In genomic region chr17:31327534-31328526, GRCh38 we compare ENCODE assay signal across 14 cellular contexts. TPM values are rescaled to one million over a fixed set of nuclear protein-coding genes. Genes with fewer than 3 reads are reported as not detected.
DNase-seq lines count a peak whose midpoint lies in the region; ATAC-seq and TF ChIP-seq lines count a peak whose summit lies in the region.
"Had no signal": no experiment of that assay in that cellular context is flagged by ENCODE, and none has a peak within 500 bp of the region (broad histone marks: within the 10 kb centered on the region; RNA-seq: fewer than 3 reads in every experiment).

No MANE protein-coding gene starts in this region.

- H3K36me3 ChIP-seq in BJ (ENCODE audit: control insufficient read depth, insufficient read depth, low read length) (no peaks in the 10 kb centered on the region), suprapubic skin (peaks cover 27% of the 10 kb centered on the region)

- DNase-seq in BJ (ENCODE audit: low read depth) = peak; percentile 51
- DNase-seq in M059J (ENCODE audit: low read depth) = peak; percentile 91
- no peak for DNase-seq in chondrocyte (ENCODE audit: low spot score)
- peak; percentile 66 for DNase-seq in myocyte (ENCODE audit: low read depth)
- no peak for DNase-seq in HEK293T (ENCODE audit: extremely low spot score)
- no peak for DNase-seq in suprapubic skin (ENCODE audit: low spot score in 2 of 2)
- DNase-seq: DMS 273 treated with DMSO at 0.1 percent for 48 hours; stimulated activated CD4-positive, alpha-beta T cell treated with anti-CD3 and anti-CD28 coated beads, Interleukin-4, amount 100 ng/mL, for 1 hour; T-helper 9 cell had no signal

- H3K4me3 ChIP-seq in BJ (ENCODE audit: low read depth, low read length) (no peak overlapping the region), suprapubic skin (no peak overlapping the region)
- H3K4me3 ChIP-seq: thoracic aorta had no signal

- TF ChIP-seq CTCF in BJ (IDR thresholded peaks at IDR 0.05; ENCODE audit: insufficient read depth, low read depth, low read length) (no peak), chondrocyte (IDR thresholded peaks at IDR 0.05) (no peak), suprapubic skin (IDR thresholded peaks at IDR 0.05) (no peak)

- peak overlapping the region; percentile 88 for H3K27ac Mint-ChIP-seq in chondrocyte (ENCODE audit: unreplicated experiment)
- H3K27ac Mint-ChIP-seq: dendritic cell treated with granulocyte-macrophage colony-stimulating factor and Interleukin-4, amounts not matched to agents 40 ng/mL and 50 ng/mL, for 4 days had no signal

- no peak for TF ChIP-seq EP300 in suprapubic skin (IDR thresholded peaks at IDR 0.05)

- CTCF ChIA-PET in BJ (lab: Yijun Ruan, JAX) (no interaction called here), HEK293T (lab: Yijun Ruan, JAX) (no interaction called here)

- WGBS in suprapubic skin = 94% methylated on average over 12 of the region's 12 CpGs

- H3K4me1 Mint-ChIP-seq in chondrocyte (ENCODE audit: low read depth) = peaks cover 23% of the 10 kb centered on the region

- H3K36me3 Mint-ChIP-seq in chondrocyte (ENCODE audit: low read depth) = peaks cover 6% of the 10 kb centered on the region

- no peak for ATAC-seq in HG03354 (IDR thresholded peaks at IDR 0.05; ENCODE audit: poor library complexity, severe bottlenecking, unreplicated experiment)
- ATAC-seq in GM21825 (IDR thresholded peaks at IDR 0.05; ENCODE audit: unreplicated experiment) = no peak

- H3K9me3 ChIP-seq in suprapubic skin = no peaks in the 10 kb centered on the region
- H3K9me3 ChIP-seq: thoracic aorta had no signal

- H3K27ac ChIP-seq in suprapubic skin = no peak overlapping the region
- H3K27ac ChIP-seq: thoracic aorta had no signal

- no peaks in the 10 kb centered on the region for H3K4me1 ChIP-seq in suprapubic skin

- TF ChIP-seq POLR2A in suprapubic skin (IDR thresholded peaks at IDR 0.05) = no peak

- POLR2A ChIA-PET in BJ (lab: Charles Lee) = no interaction called here
- POLR2A ChIA-PET in HEK293T (lab: Yijun Ruan, JAX) = no interaction called here

- no peak overlapping the region for H3K4me3 Mint-ChIP-seq in chondrocyte (ENCODE audit: unreplicated experiment)
- H3K4me3 Mint-ChIP-seq: dendritic cell treated with granulocyte-macrophage colony-stimulating factor and Interleukin-4, amounts not matched to agents 40 ng/mL and 50 ng/mL, for 4 days had no signal

- H3K27me3 ChIP-seq in BJ (ENCODE audit: control insufficient read depth, insufficient read depth, low read length) = no peaks in the 10 kb centered on the region
- H3K27me3 ChIP-seq in suprapubic skin = no peaks in the 10 kb centered on the region

- H3K9me3 Mint-ChIP-seq in chondrocyte (ENCODE audit: low read depth) = no peaks in the 10 kb centered on the region
- H3K9me3 Mint-ChIP-seq: dendritic cell treated with granulocyte-macrophage colony-stimulating factor and Interleukin-4, amounts not matched to agents 40 ng/mL and 50 ng/mL, for 4 days had no signal

- no peaks in the 10 kb centered on the region for H3K27me3 Mint-ChIP-seq in chondrocyte (ENCODE audit: low read depth)
- H3K27me3 Mint-ChIP-seq: dendritic cell treated with granulocyte-macrophage colony-stimulating factor and Interleukin-4, amounts not matched to agents 40 ng/mL and 50 ng/mL, for 4 days had no signal

TF ChIP-seq in HEK293T, 16 proteins besides CTCF, POLR2A, EP300 and RAD21:
- TF ChIP-seq FOXA1 (IDR thresholded peaks at IDR 0.05) (no peak), FOXK2 (IDR thresholded peaks at IDR 0.05) (no peak), LEF1 (IDR thresholded peaks at IDR 0.05; ENCODE audit: borderline replicate concordance) (no peak), TARDBP (IDR thresholded peaks at IDR 0.05) (no peak), L3MBTL2 (conservative IDR thresholded peaks at IDR 0.05) (no peak)
TF ChIP-seq in HEK293T: peak in this region for 0.

RNA-seq across cellular contexts. Expression of gene EVI2A, which starts 6.4 kb away (rescaled TPM):
- 0.21 and 0.49 TPM in 2 replicates for polyA plus RNA-seq in BJ (2011; rRNA removed)
- polyA minus RNA-seq in BJ (2011; rRNA and poly(A)+ RNA removed) = 0.14 TPM in 1 of 2 replicates, not detected in the other
- total RNA-seq in M059J (2014; rRNA removed; shearing (Covaris generic)) = 7.4 and 7.7 TPM in 2 replicates
- total RNA-seq in chondrocyte = 0.22 TPM in 1 of 3 replicates, not detected in the others
- total RNA-seq in myocyte = 48.6 and 59.2 TPM in 2 replicates
- 7.3 TPM for polyA plus RNA-seq in myocyte (2012)
- total RNA-seq in suprapubic skin = 1 to 10 TPM; 1.2 to 3.3 (median 1.9) TPM
- polyA plus RNA-seq: neural cell had no signal

RNA-seq across cellular contexts. Expression of gene EVI2B, which starts 14.0 kb away (rescaled TPM):
- polyA plus RNA-seq in BJ (2011; rRNA removed) = 0.12 and 0.43 TPM in 2 replicates
- polyA minus RNA-seq in BJ (2011; rRNA and poly(A)+ RNA removed) = 0.21 TPM in 1 of 2 replicates, not detected in the other
- total RNA-seq in M059J (2014; rRNA removed; shearing (Covaris generic)) = 1.5 and 2.4 TPM in 2 replicates
- 0.21 TPM in 1 of 3 replicates, not detected in the others for total RNA-seq in chondrocyte
- 1.8 and 2.2 TPM in 2 replicates for total RNA-seq in myocyte
- polyA plus RNA-seq in myocyte (2012) = 0.54 TPM
- 1 to 10 TPM; 2.2 to 5.6 (median 3.7) TPM for total RNA-seq in suprapubic skin
- polyA plus RNA-seq: neural cell had no signal

RNA-seq across cellular contexts. Expression of gene OMG, which starts 30.8 kb away (rescaled TPM):
- polyA plus RNA-seq in BJ (2011; rRNA removed) = 0.13 and 0.21 TPM in 2 replicates
- not detected in 2 replicates for polyA minus RNA-seq in BJ (2011; rRNA and poly(A)+ RNA removed)
- total RNA-seq in M059J (2014; rRNA removed; shearing (Covaris generic)) = not detected in 2 replicates
- total RNA-seq in chondrocyte (not detected in 3 replicates), myocyte (0.27 and 4.2 TPM in 2 replicates), suprapubic skin (not detected)
- 2.0 TPM for polyA plus RNA-seq in myocyte (2012)
- total RNA-seq: thoracic aorta had no signal
- polyA plus RNA-seq: neural cell had no signal

Comparison
In these comparisons a context has a peak if more than half of its experiments do, and no peak if none do; other contexts are left out.
1. DNase-seq: peak in BJ (single experiment), M059J (single experiment) and myocyte (single experiment); none in chondrocyte (single experiment), HEK293T (single experiment) and suprapubic skin (0 of 2).